Comparison of ENCODE assay signal across 8 cellular contexts in the genomic region with DNA sequence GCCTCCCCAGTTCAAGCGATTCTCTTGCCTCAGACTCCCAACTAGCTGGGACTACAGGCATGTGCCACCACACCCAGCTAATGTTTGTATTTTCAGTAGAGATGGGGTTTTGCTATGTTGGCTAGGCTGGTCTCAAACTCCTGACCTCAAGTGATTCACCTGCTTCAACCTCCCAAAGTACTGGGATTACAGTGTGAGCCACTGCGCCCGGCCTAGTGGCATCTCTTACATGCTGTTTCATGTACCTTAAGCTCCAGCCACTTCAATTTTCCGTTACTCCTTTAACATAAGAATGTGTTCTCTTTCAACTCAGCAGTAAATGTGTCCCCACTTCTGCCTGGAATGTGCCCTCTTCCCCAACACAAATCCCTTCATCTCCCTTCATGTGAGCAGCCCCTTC.
DNase-seq lines count a peak whose midpoint lies in the region; ATAC-seq and TF ChIP-seq lines count a peak whose summit lies in the region.
"Not testable (repeated sequence)": the region's sequence is repeated elsewhere in the genome, so short reads cannot be mapped to it uniquely, and the experiment has no call there.

No MANE protein-coding gene starts in this region.

- not testable (repeated sequence) for H4K91ac ChIP-seq in mesenchymal stem cell (ENCODE audit: low read length)

- not testable (repeated sequence) for H4K20me1 ChIP-seq in GM23338 (replicated peaks; ENCODE audit: insufficient read depth); osteoblast (ENCODE audit: insufficient read depth, low read length)

- H2AK5ac ChIP-seq in mesenchymal stem cell (ENCODE audit: low read length, severe bottlenecking) = peak overlapping the region; percentile 72

- 89% methylated on average over 3 of the region's 4 CpGs for WGBS in mesenchymal stem cell

- not testable (repeated sequence) for H3K9me3 Mint-ChIP-seq in GM23338; activated CD4-positive, alpha-beta T cell treated with anti-CD3 and anti-CD28 coated beads, Interleukin-2, amount 10 ng/mL, durations not matched to agents 24 days and 14 days; activated naive CD8-positive, alpha-beta T cell treated with anti-CD3 and anti-CD28 coated beads for 36 hours; chondrocyte (ENCODE audit: low read depth)

- H3K9me2 ChIP-seq in GM23338 (ENCODE audit: insufficient read depth) = not testable (repeated sequence)

- H3K36me3 Mint-ChIP-seq in GM23338 (ENCODE audit: low read depth); activated CD4-positive, alpha-beta T cell treated with anti-CD3 and anti-CD28 coated beads, Interleukin-2, amount 10 ng/mL, durations not matched to agents 24 days and 14 days (ENCODE audit: low read depth); activated naive CD8-positive, alpha-beta T cell treated with anti-CD3 and anti-CD28 coated beads for 36 hours; chondrocyte (ENCODE audit: low read depth): not testable (repeated sequence)

- H2AFZ ChIP-seq in GM23338 (peak overlapping the region; percentile 12; the same call in 1 of the 2 replicates), osteoblast (ENCODE audit: low read length) (peak overlapping the region; percentile 32)
- H2AFZ ChIP-seq in mesenchymal stem cell (ENCODE audit: low read depth, low read length) = not testable (repeated sequence)

- not testable (repeated sequence) for TF ChIP-seq CTCF in GM23338 (conservative IDR thresholded peaks at IDR 0.05; ENCODE audit: low read depth in 2 of 2); chondrocyte (IDR thresholded peaks at IDR 0.05); osteoblast (IDR thresholded peaks at IDR 0.05; ENCODE audit: extremely low read depth, low read depth, low read length)

- H3F3A ChIP-seq in GM23338 (replicated peaks; ENCODE audit: low read depth) = not testable (repeated sequence)

- not testable (repeated sequence) for H3K36me3 ChIP-seq in GM23338 (ENCODE audit: insufficient read depth); NT2/D1 (ENCODE audit: insufficient read depth, insufficient read length, low read length); mesenchymal stem cell (ENCODE audit: control insufficient read depth in 1 of 2, insufficient read depth in 2 of 2, low read depth in 1 of 2, low read length in 2 of 2); osteoblast (ENCODE audit: insufficient read depth, low read length)

- H2BK120ac ChIP-seq in mesenchymal stem cell (ENCODE audit: low read depth, low read length) = not testable (repeated sequence)

- H2BK5ac ChIP-seq in mesenchymal stem cell (ENCODE audit: low read depth, low read length, poor library complexity, severe bottlenecking) = not testable (repeated sequence)

- H3K18ac ChIP-seq in mesenchymal stem cell (ENCODE audit: low read depth in 1 of 2, low read length in 2 of 2) = not testable (repeated sequence)

- H2BK15ac ChIP-seq in mesenchymal stem cell (ENCODE audit: low read depth, poor library complexity, severe bottlenecking) = not testable (repeated sequence)

- H4K8ac ChIP-seq in mesenchymal stem cell (ENCODE audit: low read length) = peak overlapping the region; percentile 35

- not testable (repeated sequence) for H2BK12ac ChIP-seq in mesenchymal stem cell (ENCODE audit: low read length in 2 of 2)

- H3K4me3 ChIP-seq in GM23338; NT2/D1 (ENCODE audit: insufficient read length, low read depth); mesenchymal stem cell (ENCODE audit: insufficient read depth in 1 of 2, low read depth in 1 of 2, low read length in 2 of 2): not testable (repeated sequence)
- peak overlapping the region; percentile 35 for H3K4me3 ChIP-seq in osteoblast (ENCODE audit: insufficient read depth, low read length)

- H3K4me1 ChIP-seq in GM23338 (ENCODE audit: insufficient read depth); NT2/D1 (ENCODE audit: insufficient read depth, insufficient read length); mesenchymal stem cell (ENCODE audit: control insufficient read depth, insufficient read depth, low read depth, low read length): not testable (repeated sequence)
- peaks cover 54% of the 10 kb centered on the region for H3K4me1 ChIP-seq in osteoblast (ENCODE audit: insufficient read depth, low read length)

- DNase-seq in GM23338 (ENCODE audit: low spot score) (peak; percentile 17), NT2/D1 (ENCODE audit: low read depth, low spot score) (peak; percentile 15)
- DNase-seq in activated CD4-positive, alpha-beta T cell treated with anti-CD3 and anti-CD28 coated beads, Interleukin-2, amount 10 ng/mL, durations not matched to agents 24 days and 14 days; activated naive CD8-positive, alpha-beta T cell treated with anti-CD3 and anti-CD28 coated beads for 36 hours; chondrocyte (ENCODE audit: low spot score); mesenchymal stem cell; osteoblast (ENCODE audit: insufficient read length, low spot score, missing footprints): not testable (repeated sequence)
- DNase-seq in stimulated activated CD4-positive, alpha-beta T cell treated with anti-CD3 and anti-CD28 coated beads, Interleukin-1b, Interleukin-23, amount 100 ng/mL, for 48 hours = peak; percentile 4

- not testable (repeated sequence) for H3K4ac ChIP-seq in mesenchymal stem cell (ENCODE audit: low read depth in 1 of 2, low read length in 2 of 2)

- not testable (repeated sequence) for H3K27me3 Mint-ChIP-seq in GM23338 (ENCODE audit: insufficient read depth, low read depth, poor library complexity); activated CD4-positive, alpha-beta T cell treated with anti-CD3 and anti-CD28 coated beads, Interleukin-2, amount 10 ng/mL, durations not matched to agents 24 days and 14 days; activated naive CD8-positive, alpha-beta T cell treated with anti-CD3 and anti-CD28 coated beads for 36 hours; chondrocyte (ENCODE audit: low read depth)

- H3K4me1 Mint-ChIP-seq in GM23338; activated CD4-positive, alpha-beta T cell treated with anti-CD3 and anti-CD28 coated beads, Interleukin-2, amount 10 ng/mL, durations not matched to agents 24 days and 14 days: not testable (repeated sequence)
- peaks cover 13% of the 10 kb centered on the region for H3K4me1 Mint-ChIP-seq in activated naive CD8-positive, alpha-beta T cell treated with anti-CD3 and anti-CD28 coated beads for 36 hours
- peaks cover 52% of the 10 kb centered on the region for H3K4me1 Mint-ChIP-seq in chondrocyte (ENCODE audit: low read depth)

- H3K4me3 Mint-ChIP-seq in GM23338; activated CD4-positive, alpha-beta T cell treated with anti-CD3 and anti-CD28 coated beads, Interleukin-2, amount 10 ng/mL, durations not matched to agents 24 days and 14 days; activated naive CD8-positive, alpha-beta T cell treated with anti-CD3 and anti-CD28 coated beads for 36 hours; chondrocyte (ENCODE audit: unreplicated experiment): not testable (repeated sequence)

- intact Hi-C loops in activated CD4-positive, alpha-beta T cell treated with anti-CD3 and anti-CD28 coated beads, Interleukin-2, amount 10 ng/mL, durations not matched to agents 24 days and 14 days (cut with micrococcal nuclease) = not testable (repeated sequence)

- H3K27me3 ChIP-seq in GM23338 (ENCODE audit: insufficient read depth); NT2/D1 (ENCODE audit: insufficient read depth, insufficient read length); osteoblast (ENCODE audit: insufficient read depth, low read length): not testable (repeated sequence)
- H3K27me3 ChIP-seq in mesenchymal stem cell (ENCODE audit: control insufficient read depth in 1 of 2, insufficient read depth in 1 of 2, low read length in 2 of 2) = peaks cover 0 to 26% of the 10 kb centered on the region in 2 experiments

- not testable (repeated sequence) for H3K79me2 ChIP-seq in GM23338 (replicated peaks; ENCODE audit: insufficient read depth); osteoblast (ENCODE audit: insufficient read depth, low read length)

- ATAC-seq in GM23338 = not testable (repeated sequence)

- not testable (repeated sequence) for H3K27ac Mint-ChIP-seq in GM23338
- H3K27ac Mint-ChIP-seq in activated CD4-positive, alpha-beta T cell treated with anti-CD3 and anti-CD28 coated beads, Interleukin-2, amount 10 ng/mL, durations not matched to agents 24 days and 14 days = peak overlapping the region; percentile 45
- peak overlapping the region; percentile 4 for H3K27ac Mint-ChIP-seq in activated naive CD8-positive, alpha-beta T cell treated with anti-CD3 and anti-CD28 coated beads for 36 hours
- H3K27ac Mint-ChIP-seq in chondrocyte (ENCODE audit: unreplicated experiment) = peak overlapping the region; percentile 87

- not testable (repeated sequence) for H3K9ac ChIP-seq in NT2/D1 (ENCODE audit: insufficient read length, low read depth); mesenchymal stem cell (ENCODE audit: low read length)

- not testable (repeated sequence) for H3K79me1 ChIP-seq in mesenchymal stem cell (replicated peaks; ENCODE audit: low read length, poor library complexity, severe bottlenecking)

- H3K9me3 ChIP-seq in NT2/D1 (ENCODE audit: insufficient read depth, low read length); mesenchymal stem cell (ENCODE audit: control insufficient read depth, low read length); osteoblast (ENCODE audit: low read depth, low read length): not testable (repeated sequence)

- H3K27ac ChIP-seq in GM23338 (ENCODE audit: low read depth); mesenchymal stem cell (ENCODE audit: low read length, poor library complexity, severe bottlenecking): not testable (repeated sequence)
- peak overlapping the region; percentile 92 for H3K27ac ChIP-seq in osteoblast (ENCODE audit: low read depth, low read length)

- not testable (repeated sequence) for H3K23ac ChIP-seq in mesenchymal stem cell (ENCODE audit: low read length in 2 of 2)

- H3K14ac ChIP-seq in mesenchymal stem cell (ENCODE audit: low read length in 2 of 2) = not testable (repeated sequence)

- not testable (repeated sequence) for H3K4me2 ChIP-seq in GM23338; mesenchymal stem cell (ENCODE audit: low read length, poor library complexity, severe bottlenecking)
- H3K4me2 ChIP-seq in osteoblast (ENCODE audit: insufficient read depth, low read length) = peak overlapping the region; percentile 68
